ENCODE assay signal across 16 cellular contexts in genomic region chr1:24659993-24660665, GRCh38. TPM values are rescaled to one million over a fixed set of nuclear protein-coding genes. Genes with fewer than 3 reads are reported as not detected.
DNase-seq lines count a peak whose midpoint lies in the region; ATAC-seq, FAIRE-seq and TF ChIP-seq lines count a peak whose summit lies in the region.
"Had no signal": no experiment of that assay in that cellular context is flagged by ENCODE, and none has a peak within 500 bp of the region (broad histone marks: within the 10 kb centered on the region; RNA-seq: fewer than 3 reads in every experiment).

No MANE protein-coding gene starts in this region.

- H3K27me3 ChIP-seq in CD4-positive, alpha-beta T cell (ENCODE audit: control insufficient read depth, insufficient read depth, low read length), result no peaks in the 10 kb centered on the region
- no peaks in the 10 kb centered on the region for H3K27me3 ChIP-seq in MG63
- H3K27me3 ChIP-seq: BE2C, esophagus squamous epithelium had no signal

- no peak for ATAC-seq in CD4-positive, alpha-beta T cell (ENCODE audit: poor library complexity)

- POLR2A ChIA-PET in CD4-positive, alpha-beta T cell (lab: Charles Lee), result no interaction called here
- POLR2A ChIA-PET in RWPE1 (lab: Yijun Ruan, JAX; ENCODE audit: low non-redundant PET), result no interaction called here

- FAIRE-seq in GM12891 (lab: Jason Lieb, UNC), result no peak

- H3K9me3 Mint-ChIP-seq in CD4-positive, alpha-beta T cell, result no peaks in the 10 kb centered on the region
- H3K9me3 Mint-ChIP-seq in chondrocyte (ENCODE audit: low read depth) (no peaks in the 10 kb centered on the region), nephron (no peaks in the 10 kb centered on the region)
- H3K9me3 Mint-ChIP-seq: brain had no signal

- intact Hi-C loops in CD4-positive, alpha-beta T cell (cut with DNase I, micrococcal nuclease), result no loop called here

- DNase-seq in CD4-positive, alpha-beta T cell, result no peak
- DNase-seq in MG63 (peak; percentile 7), chondrocyte (ENCODE audit: low spot score) (no peak), RWPE1 (ENCODE audit: low spot score) (no peak), HT-29 (ENCODE audit: low spot score) (no peak), GM12891 (ENCODE audit: insufficient read length, low spot score) (no peak)
- DNase-seq: activated CD4-positive, alpha-beta T cell treated with anti-CD3 and anti-CD28 coated beads for 48 hours; BE2C; esophagus squamous epithelium; hypothalamus; left cardiac atrium; NCI-H1417 treated with DMSO at 0.1 percent for 48 hours; SHP77 treated with DMSO at 0.1 percent for 48 hours; T-helper 9 cell had no signal

- no peaks in the 10 kb centered on the region for H3K27me3 Mint-ChIP-seq in CD4-positive, alpha-beta T cell
- H3K27me3 Mint-ChIP-seq in chondrocyte (ENCODE audit: low read depth) (no peaks in the 10 kb centered on the region), nephron (ENCODE audit: low read depth) (no peaks in the 10 kb centered on the region)
- H3K27me3 Mint-ChIP-seq: brain had no signal

- CTCF ChIA-PET in CD4-positive, alpha-beta T cell (lab: Charles Lee), result interaction anchor here (0.5 kb wide), 1 partner anchor 19 kb away, joined by 4 read pairs; no protein-coding TSS in a partner anchor
- CTCF ChIA-PET in RWPE1 (lab: Yijun Ruan, JAX), result no interaction called here

- no peak overlapping the region for H3K4me3 ChIP-seq in MG63
- H3K4me3 ChIP-seq: esophagus squamous epithelium had no signal

- TF ChIP-seq POLR2A in GM12891 (IDR thresholded peaks at IDR 0.05; ENCODE audit: low read depth, low read length), result no peak

- H3K27ac Mint-ChIP-seq in CD4-positive, alpha-beta T cell, result peak overlapping the region; percentile 69
- H3K27ac Mint-ChIP-seq in chondrocyte (ENCODE audit: unreplicated experiment) (peak overlapping the region; percentile 13), nephron (peak overlapping the region in 2 of 3 experiments; percentile 22 to 86)

- no peaks in the 10 kb centered on the region for H3K9me3 ChIP-seq in CD4-positive, alpha-beta T cell (ENCODE audit: control insufficient read depth, low read length)
- no peaks in the 10 kb centered on the region for H3K9me3 ChIP-seq in MG63
- H3K9me3 ChIP-seq: BE2C, esophagus squamous epithelium had no signal

- no peak overlapping the region for H3K4me3 Mint-ChIP-seq in CD4-positive, alpha-beta T cell
- H3K4me3 Mint-ChIP-seq in chondrocyte (ENCODE audit: unreplicated experiment) (no peak overlapping the region), nephron (no peak overlapping the region)
- H3K4me3 Mint-ChIP-seq: brain had no signal

- H3K4me1 Mint-ChIP-seq in CD4-positive, alpha-beta T cell (ENCODE audit: low read depth), result peaks cover 41% of the 10 kb centered on the region
- H3K4me1 Mint-ChIP-seq in chondrocyte (ENCODE audit: low read depth) (peaks cover 13% of the 10 kb centered on the region), nephron (peaks cover 6% of the 10 kb centered on the region)

- no peak for TF ChIP-seq CTCF in CD4-positive, alpha-beta T cell (IDR thresholded peaks at IDR 0.05)
- TF ChIP-seq CTCF in chondrocyte (IDR thresholded peaks at IDR 0.05) (no peak), nephron (IDR thresholded peaks at IDR 0.05; ENCODE audit: unreplicated experiment in 3 of 3) (no peak), RWPE1 (conservative IDR thresholded peaks at IDR 0.05; ENCODE audit: low read depth) (no peak)

- peaks cover 95% of the 10 kb centered on the region for H3K36me3 Mint-ChIP-seq in CD4-positive, alpha-beta T cell (ENCODE audit: low read depth)
- H3K36me3 Mint-ChIP-seq in chondrocyte (ENCODE audit: low read depth), result peaks cover 37% of the 10 kb centered on the region
- H3K36me3 Mint-ChIP-seq in nephron (ENCODE audit: low read depth), result peaks cover 83% of the 10 kb centered on the region

- H3K36me3 ChIP-seq in MG63, result peaks cover 97% of the 10 kb centered on the region

- no peak overlapping the region for H3K27ac ChIP-seq in CD4-positive, alpha-beta T cell (ENCODE audit: low read depth, low read length)
- no peak overlapping the region for H3K27ac ChIP-seq in RWPE1
- H3K27ac ChIP-seq: esophagus squamous epithelium had no signal

TF ChIP-seq in GM12891, 5 proteins besides CTCF, POLR2A, EP300 and RAD21:
- TF ChIP-seq TAF1 (IDR thresholded peaks at IDR 0.05; ENCODE audit: low read depth, low read length), result no peak
- TF ChIP-seq POU2F2 (IDR thresholded peaks at IDR 0.05; ENCODE audit: low read depth, low read length), result no peak
- no peak for TF ChIP-seq SPI1 (IDR thresholded peaks at IDR 0.05; ENCODE audit: low read depth, low read length)
- no peak for TF ChIP-seq PAX5 (IDR thresholded peaks at IDR 0.05; ENCODE audit: insufficient read depth, low read length, severe bottlenecking)
- TF ChIP-seq POLR2AphosphoS5 (IDR thresholded peaks at IDR 0.05; ENCODE audit: low read depth, low read length), result no peak

RNA-seq across cellular contexts. Expression of gene SRRM1, which starts 17.0 kb away (rescaled TPM):
- total RNA-seq in CD4-positive, alpha-beta T cell, result 100 to 1,000 TPM; 338 to 360 TPM
- total RNA-seq in MG63 (2014; rRNA removed; shearing (Covaris generic); ENCODE audit: low replicate concordance), result 18.1 and 22.6 TPM in 2 replicates
- 93.0 to 120 TPM (median 93.2 TPM) in 3 replicates for total RNA-seq in chondrocyte
- total RNA-seq in HT-29 (2014; rRNA removed; shearing (Covaris generic)), result 25.3 and 26.0 TPM in 2 replicates
- polyA plus RNA-seq in GM12891 (2012; ENCODE audit: low read depth, missing spikeins), result 76.4 TPM

Comparison
In these comparisons a context has a peak if more than half of its experiments do, and no peak if none do; other contexts are left out.
1. H3K27ac Mint-ChIP-seq: peak in every context shown above with its lines; median percentile 69 in CD4-positive, alpha-beta T cell; 54 in nephron; 13 in chondrocyte.